Comparison of ENCODE assay signal across 22 cellular contexts in the genomic region with DNA sequence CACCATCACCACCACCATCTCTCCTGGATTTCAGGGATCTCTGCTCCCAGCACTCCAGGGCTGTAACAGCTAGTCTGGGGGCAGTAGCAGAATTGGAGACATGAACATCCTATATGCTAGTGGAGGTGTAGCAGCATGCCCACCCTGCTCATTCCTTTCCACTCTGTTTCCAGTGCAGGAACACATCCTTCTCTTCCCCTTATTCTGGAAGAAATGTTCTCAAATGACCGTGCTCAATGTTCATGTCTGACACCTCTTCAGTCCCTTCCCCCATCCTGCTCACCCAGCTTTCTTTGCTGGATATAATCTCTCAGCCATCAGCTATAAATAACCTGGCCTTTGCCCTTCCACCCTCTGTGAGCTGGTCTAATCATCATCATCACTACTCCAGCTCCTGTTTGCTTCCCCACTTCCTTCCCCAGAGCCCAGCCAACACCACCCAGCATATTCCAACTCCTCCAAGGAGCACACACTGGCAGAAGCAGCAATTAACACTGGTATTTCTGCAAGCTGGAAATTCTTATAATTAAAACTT. TPM values are rescaled to one million over a fixed set of nuclear protein-coding genes. Genes with fewer than 3 reads are reported as not detected.
"Had no signal": no experiment of that assay in that cellular context is flagged by ENCODE, and none has a peak within 500 bp of the region (broad histone marks: within the 10 kb centered on the region; RNA-seq: fewer than 3 reads in every experiment).

No MANE protein-coding gene starts in this region.

- H3K9me3 ChIP-seq: breast epithelium, heart right ventricle, lower lobe of right lung, sigmoid colon had no signal

- H3K9me3 Mint-ChIP-seq: activated naive CD8-positive, alpha-beta T cell treated with anti-CD3 and anti-CD28 coated beads, Interleukin-2, amount 10 ng/mL, durations not matched to agents 7 days and 5 days; naive thymus-derived CD4-positive, alpha-beta T cell; T-helper 2 cell treated with Interferon-gamma antibody and Interleukin-4, amounts not matched to agents 5 μg/mL and 100 μg/mL, for 36 hours; type B pancreatic cell had no signal

- H3K4me1 ChIP-seq: breast epithelium, lower lobe of right lung, sigmoid colon had no signal

- H3K4me3 ChIP-seq: breast epithelium, heart right ventricle, lower lobe of right lung, sigmoid colon had no signal

- DNase-seq: activated CD4-positive, alpha-beta T cell treated with anti-CD3 and anti-CD28 coated beads for 1 hour; activated CD4-positive, alpha-beta T cell treated with anti-CD3 and anti-CD28 coated beads, Interleukin-2, amount 50 U/mL, for 48 hours; activated CD8-positive, alpha-beta memory T cell treated with anti-CD3 and anti-CD28 coated beads, Interleukin-2, amount 10 ng/mL, durations not matched to agents 7 days and 5 days; activated gamma-delta T cell; activated naive CD8-positive, alpha-beta T cell treated with anti-CD3 and anti-CD28 coated beads, Interleukin-2, amount 10 ng/mL, durations not matched to agents 7 days and 5 days; activated T-cell treated with anti-CD3 and anti-CD28 coated beads, Interleukin-2, amount 50 U/mL, for 48 hours; anterior cingulate cortex; effector CD4-positive, alpha-beta T cell; heart right ventricle; kidney; lower lobe of right lung; naive thymus-derived CD4-positive, alpha-beta T cell; nucleus accumbens; sigmoid colon; stimulated activated CD4-positive, alpha-beta T cell treated with anti-CD3 and anti-CD28 coated beads, Interleukin-12 subunit alpha, Interleukin-12 subunit beta, amount 100 ng/mL, for 4 hours; stimulated activated naive CD4-positive, alpha-beta T cell treated with Interleukin-2 at 50 U/mL for 16 hours; SW 1271 had no signal

- H3K27me3 ChIP-seq: breast epithelium, heart right ventricle, sigmoid colon had no signal

- H3K4me1 Mint-ChIP-seq: activated CD8-positive, alpha-beta memory T cell treated with anti-CD3 and anti-CD28 coated beads, Interleukin-2, amount 10 ng/mL, durations not matched to agents 7 days and 5 days; activated naive CD8-positive, alpha-beta T cell treated with anti-CD3 and anti-CD28 coated beads, Interleukin-2, amount 10 ng/mL, durations not matched to agents 7 days and 5 days; naive thymus-derived CD4-positive, alpha-beta T cell had no signal

- H3K4me3 Mint-ChIP-seq: activated CD8-positive, alpha-beta memory T cell treated with anti-CD3 and anti-CD28 coated beads, Interleukin-2, amount 10 ng/mL, durations not matched to agents 7 days and 5 days; activated naive CD8-positive, alpha-beta T cell treated with anti-CD3 and anti-CD28 coated beads, Interleukin-2, amount 10 ng/mL, durations not matched to agents 7 days and 5 days; naive thymus-derived CD4-positive, alpha-beta T cell; T-helper 2 cell treated with Interferon-gamma antibody and Interleukin-4, amounts not matched to agents 5 μg/mL and 100 μg/mL, for 36 hours; type B pancreatic cell had no signal

- ATAC-seq: activated CD8-positive, alpha-beta memory T cell treated with anti-CD3 and anti-CD28 coated beads, Interleukin-2, amount 10 ng/mL, durations not matched to agents 7 days and 5 days; lower lobe of right lung; naive thymus-derived CD4-positive, alpha-beta T cell had no signal

- H3K36me3 Mint-ChIP-seq: activated CD8-positive, alpha-beta memory T cell treated with anti-CD3 and anti-CD28 coated beads, Interleukin-2, amount 10 ng/mL, durations not matched to agents 7 days and 5 days; activated naive CD8-positive, alpha-beta T cell treated with anti-CD3 and anti-CD28 coated beads, Interleukin-2, amount 10 ng/mL, durations not matched to agents 7 days and 5 days; naive thymus-derived CD4-positive, alpha-beta T cell; type B pancreatic cell had no signal

- H3K36me3 ChIP-seq: breast epithelium, heart right ventricle, lower lobe of right lung, sigmoid colon had no signal

- H3K27ac Mint-ChIP-seq: activated CD8-positive, alpha-beta memory T cell treated with anti-CD3 and anti-CD28 coated beads, Interleukin-2, amount 10 ng/mL, durations not matched to agents 7 days and 5 days; activated naive CD8-positive, alpha-beta T cell treated with anti-CD3 and anti-CD28 coated beads, Interleukin-2, amount 10 ng/mL, durations not matched to agents 7 days and 5 days; naive thymus-derived CD4-positive, alpha-beta T cell; T-helper 2 cell treated with Interferon-gamma antibody and Interleukin-4, amounts not matched to agents 5 μg/mL and 100 μg/mL, for 36 hours; type B pancreatic cell had no signal

RNA-seq across cellular contexts. Expression of gene DCLK3, which starts 31.1 kb away (rescaled TPM):
- total RNA-seq: activated CD8-positive, alpha-beta memory T cell treated with anti-CD3 and anti-CD28 coated beads, Interleukin-2, amount 10 ng/mL, durations not matched to agents 7 days and 5 days; activated naive CD8-positive, alpha-beta T cell treated with anti-CD3 and anti-CD28 coated beads, Interleukin-2, amount 10 ng/mL, durations not matched to agents 7 days and 5 days; fibroblast of lung; kidney; naive thymus-derived CD4-positive, alpha-beta T cell; pulmonary artery endothelial cell had no signal
